Comparison of ENCODE assay signal across 8 cellular contexts in genomic region chr5:157172408-157172807, GRCh38. TPM values are rescaled to one million over a fixed set of nuclear protein-coding genes. Genes with fewer than 3 reads are reported as not detected.
A peak's percentile ranks its signal among the peaks of the same experiment; 100 is the strongest.
DNase-seq lines count a peak whose midpoint lies in the region; ATAC-seq and TF ChIP-seq lines count a peak whose summit lies in the region.

No MANE protein-coding gene starts in this region.

- DNase-seq in activated T-cell treated with anti-CD3 and anti-CD28 coated beads for 4 hours (peak; percentile 76), HPDE6-E6E7 (ENCODE audit: extremely low spot score) (no peak), SW 1271 (lab: John Stamatoyannopoulos, UW) (no peak), Caco-2 (no peak), DMS79 (lab: John Stamatoyannopoulos, UW) (no peak)
- DNase-seq in stimulated activated CD4-positive, alpha-beta T cell treated with anti-CD3 and anti-CD28 coated beads, Interleukin-2, amount 100 ng/mL, for 48 hours, result peak; percentile 74 to 77

- no peak overlapping the region for H3K4me3 ChIP-seq in Caco-2 (ENCODE audit: low read depth, low read length)

- peaks cover 14% of the 10 kb centered on the region for H3K27me3 Mint-ChIP-seq in Caco-2 (ENCODE audit: insufficient read depth, unreplicated experiment)

- no peaks in the 10 kb centered on the region for H3K4me1 Mint-ChIP-seq in Caco-2 (ENCODE audit: low read depth, unreplicated experiment)

- intact Hi-C loops in Caco-2 (cut with micrococcal nuclease; ENCODE audit: unreplicated experiment), result no loop called here

- no peaks in the 10 kb centered on the region for H3K4me1 ChIP-seq in Caco-2

- H3K9me3 ChIP-seq in Caco-2, result no peaks in the 10 kb centered on the region

- ATAC-seq in GM19438 (IDR thresholded peaks at IDR 0.05; ENCODE audit: low read depth, unreplicated experiment), result peak; percentile 98
- peak; percentile 99 for ATAC-seq in HG03460 (IDR thresholded peaks at IDR 0.05; ENCODE audit: unreplicated experiment)

- POLR2A ChIA-PET in Caco-2 (lab: Charles Lee), result no interaction called here

- no peaks in the 10 kb centered on the region for H3K36me3 ChIP-seq in Caco-2 (ENCODE audit: control insufficient read depth, insufficient read depth, low read length)

- peaks cover 14% of the 10 kb centered on the region for H3K9me3 Mint-ChIP-seq in Caco-2 (ENCODE audit: unreplicated experiment)

- CTCF ChIA-PET in Caco-2 (lab: Charles Lee), result no interaction called here

- H3K27ac Mint-ChIP-seq in Caco-2 (ENCODE audit: unreplicated experiment), result no peak overlapping the region

- no TSS peak for BruUV-seq in Caco-2 (replicated peaks; lab: Mats Ljungman, UMichigan)

- H3K27me3 ChIP-seq in Caco-2 (replicated peaks; ENCODE audit: control insufficient read depth, insufficient read depth, low read length), result no peaks in the 10 kb centered on the region; the same call in 1 of the 2 replicates

- TF ChIP-seq CTCF in Caco-2 (IDR thresholded peaks at IDR 0.05; ENCODE audit: insufficient read depth in 1 of 2, low read depth in 1 of 2, low read length in 1 of 2, severe bottlenecking in 1 of 2, unreplicated experiment in 1 of 2), result no peak

- no peaks in the 10 kb centered on the region for H3K36me3 Mint-ChIP-seq in Caco-2 (ENCODE audit: insufficient read depth, unreplicated experiment)

- H3K4me3 Mint-ChIP-seq in Caco-2 (ENCODE audit: unreplicated experiment), result no peak overlapping the region

RNA-seq across cellular contexts. Expression of gene GARIN3, which starts 6.3 kb away (rescaled TPM):
- not detected in 2 replicates for total RNA-seq in Caco-2 (2022)

RNA-seq across cellular contexts. Expression of gene ITK, which starts 8.2 kb away (rescaled TPM):
- total RNA-seq in Caco-2 (2022), result not detected in 2 replicates

RNA-seq across cellular contexts. Expression of gene MED7, which starts 29.7 kb away (rescaled TPM):
- total RNA-seq in Caco-2 (2022), result 14.6 and 17.3 TPM in 2 replicates

Comparison
In these comparisons a context has a peak if more than half of its experiments do, and no peak if none do; other contexts are left out.
1. DNase-seq: peak in activated T-cell treated with anti-CD3 and anti-CD28 coated beads for 4 hours (single experiment) and stimulated activated CD4-positive, alpha-beta T cell treated with anti-CD3 and anti-CD28 coated beads, Interleukin-2, amount 100 ng/mL, for 48 hours (2 of 2); none in HPDE6-E6E7 (single experiment), SW 1271 (0 of 2), Caco-2 (0 of 2) and DMS79 (single experiment).